ENCODE assay signal across 9 cellular contexts in the genomic region with DNA sequence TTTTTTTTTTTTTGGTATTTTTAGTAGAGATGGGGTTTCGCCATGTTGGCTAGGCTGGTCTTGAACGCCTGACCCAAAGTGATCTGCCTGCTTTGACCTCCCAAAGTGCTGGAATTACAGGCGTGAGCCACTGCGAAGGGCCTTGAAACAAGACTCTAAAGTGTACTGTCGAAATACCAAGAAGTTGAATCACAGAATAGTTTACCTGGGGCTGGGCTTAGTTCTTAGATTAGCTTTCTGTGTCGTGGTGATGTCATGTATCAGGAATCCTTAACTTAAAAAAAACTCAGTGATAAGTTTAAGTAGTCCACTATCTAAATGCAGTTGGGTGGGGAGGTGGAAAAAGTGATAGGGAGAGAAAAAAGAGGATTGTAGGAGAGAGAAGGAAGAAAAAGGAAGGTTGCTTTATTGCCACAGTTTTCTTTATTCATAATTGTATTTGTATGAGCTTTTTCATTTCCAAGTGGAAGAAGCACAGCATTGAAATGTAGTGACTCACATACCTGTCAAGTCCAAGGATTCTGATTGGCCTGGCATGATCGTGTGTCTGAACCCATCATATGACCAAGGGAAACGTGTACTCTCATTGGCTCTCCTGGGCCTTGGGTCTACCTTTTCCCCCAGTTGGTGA. TPM values are rescaled to one million over a fixed set of nuclear protein-coding genes. Genes with fewer than 3 reads are reported as not detected.
DNase-seq lines count a peak whose midpoint lies in the region; ATAC-seq, FAIRE-seq and TF ChIP-seq lines count a peak whose summit lies in the region.
"Had no signal": no experiment of that assay in that cellular context is flagged by ENCODE, and none has a peak within 500 bp of the region (broad histone marks: within the 10 kb centered on the region; RNA-seq: fewer than 3 reads in every experiment).

No MANE protein-coding gene starts in this region.

- intact Hi-C loops in left cardiac atrium (cut with DNase I): no loop called here
- intact Hi-C loops in Right ventricle myocardium inferior (cut with DNase I): no loop called here
- intact Hi-C loops in ascending aorta (cut with DNase I): no loop called here
- intact Hi-C loops in kidney (cut with DNase I): no loop called here

- H3K27ac ChIP-seq in ascending aorta (peak overlapping the region; percentile 43 to 57), kidney (ENCODE audit: low read depth in 2 of 2, low read length in 2 of 2) (peak overlapping the region; percentile 9 to 15)
- H3K27ac ChIP-seq: BLaER1 had no signal

- no peak overlapping the region for H3K9ac ChIP-seq in kidney (ENCODE audit: low read length in 2 of 2)
- H3K9ac ChIP-seq: BLaER1 had no signal

- H3K36me3 ChIP-seq in ascending aorta (no peaks in the 10 kb centered on the region), kidney (ENCODE audit: control insufficient read depth in 1 of 2, insufficient read depth in 2 of 2, low read length in 2 of 2) (no peaks in the 10 kb centered on the region)
- H3K36me3 ChIP-seq: BLaER1 had no signal

- no peak for TF ChIP-seq CTCF in ascending aorta (IDR thresholded peaks at IDR 0.05)
- TF ChIP-seq CTCF in kidney (IDR thresholded peaks at IDR 0.05; ENCODE audit: borderline replicate concordance, extremely low read depth, insufficient read depth): no peak

- H3K4me1 ChIP-seq in ascending aorta (peaks cover 3 to 34% of the 10 kb centered on the region in 2 donors), kidney (ENCODE audit: control insufficient read depth in 1 of 2, insufficient read depth in 1 of 2, low read depth in 1 of 2, low read length in 2 of 2) (peaks cover 9 to 14% of the 10 kb centered on the region in 2 donors)
- H3K4me1 ChIP-seq: BLaER1 had no signal

- ATAC-seq in left cardiac atrium (peak; percentile 23 to 83), Right ventricle myocardium inferior (no peak), HG03039 (IDR thresholded peaks at IDR 0.05; ENCODE audit: unreplicated experiment) (no peak)

- H3K9me3 ChIP-seq in ascending aorta (no peaks in the 10 kb centered on the region), kidney (ENCODE audit: control insufficient read depth in 1 of 2, low read length in 2 of 2) (no peaks in the 10 kb centered on the region)

- no peaks in the 10 kb centered on the region for H3K27me3 ChIP-seq in ascending aorta
- H3K27me3 ChIP-seq: BLaER1 had no signal

- no peak for FAIRE-seq in kidney (lab: Jason Lieb, UNC)
- no peak for FAIRE-seq in urothelium cell line (lab: Jason Lieb, UNC)

- no peak overlapping the region for H3K4me3 ChIP-seq in ascending aorta
- H3K4me3 ChIP-seq in kidney (ENCODE audit: low read length in 2 of 2): no peak overlapping the region
- H3K4me3 ChIP-seq: BLaER1 had no signal

- DNase-seq in left cardiac atrium: no peak
- no peak for DNase-seq in Right ventricle myocardium inferior (ENCODE audit: missing footprints)
- no peak for DNase-seq in ascending aorta (ENCODE audit: low spot score in 2 of 2)
- DNase-seq in kidney: no peak
- DNase-seq in urothelium cell line (ENCODE audit: low spot score): peak; percentile 82
- no peak for DNase-seq in ecto neural progenitor cell (ENCODE audit: low spot score)
- no peak for DNase-seq in activated CD4-positive, CD25-positive, alpha-beta regulatory T cell (lab: John Stamatoyannopoulos, UW)

RNA-seq across cellular contexts. Expression of gene ITSN1, which starts 13.4 kb away (rescaled TPM):
- total RNA-seq in left cardiac atrium: 10 to 100 TPM; 59.2 to 75.3 TPM
- 42.5 TPM for total RNA-seq in Right ventricle myocardium inferior
- total RNA-seq in ascending aorta: 95.0 TPM
- 42.5 TPM for total RNA-seq in kidney
- polyA plus RNA-seq in kidney (ENCODE audit: insufficient read depth, low read depth, low replicate concordance): 8.1 TPM

RNA-seq across cellular contexts. Expression of gene CRYZL1, which starts 14.2 kb away (rescaled TPM):
- total RNA-seq in left cardiac atrium: 10 to 100 TPM; 21.6 to 30.6 TPM
- 23.2 TPM for total RNA-seq in Right ventricle myocardium inferior
- 20.0 TPM for total RNA-seq in ascending aorta
- 40.8 TPM for total RNA-seq in kidney
- polyA plus RNA-seq in kidney (ENCODE audit: insufficient read depth, low read depth, low replicate concordance): 34.1 TPM

Comparison
In these comparisons a context has a peak if more than half of its experiments do, and no peak if none do; other contexts are left out.
1. ATAC-seq: peak in left cardiac atrium (2 of 2); none in Right ventricle myocardium inferior (single experiment) and HG03039 (single experiment).